ENCODE assay signal across 17 cellular contexts in the genomic region with DNA sequence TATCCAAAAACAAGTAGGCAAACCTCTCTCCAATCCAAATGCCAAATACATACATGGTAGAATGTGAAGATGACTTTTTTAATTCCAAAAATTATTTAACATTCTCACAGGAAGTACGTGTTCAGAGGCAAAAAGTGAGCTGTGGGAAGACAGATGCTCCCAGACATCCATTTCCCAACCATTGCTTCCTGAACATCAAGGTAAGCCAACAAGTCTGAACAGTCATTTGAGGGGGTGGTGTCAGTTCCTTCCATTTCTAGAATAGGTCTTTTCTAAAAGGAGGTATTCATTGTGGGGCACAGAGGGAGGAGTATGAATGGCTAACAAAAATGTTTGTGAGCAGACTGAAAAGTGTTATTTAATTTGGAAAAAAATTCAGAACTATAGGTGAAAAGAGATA. TPM values are rescaled to one million over a fixed set of nuclear protein-coding genes. Genes with fewer than 3 reads are reported as not detected.
A peak's percentile ranks its signal among the peaks of the same experiment; 100 is the strongest.
DNase-seq lines count a peak whose midpoint lies in the region; ATAC-seq, FAIRE-seq and TF ChIP-seq lines count a peak whose summit lies in the region.
"Had no signal": no experiment of that assay in that cellular context is flagged by ENCODE, and none has a peak within 500 bp of the region (broad histone marks: within the 10 kb centered on the region; RNA-seq: fewer than 3 reads in every experiment).

No MANE protein-coding gene starts in this region.

- H4K20me1 ChIP-seq in BLaER1: no peaks in the 10 kb centered on the region
- no peaks in the 10 kb centered on the region for H4K20me1 ChIP-seq in keratinocyte (ENCODE audit: control insufficient read depth, extremely low read depth, insufficient read depth, low read length)

- H3K4me1 Mint-ChIP-seq in activated T-helper 2 cell treated with anti-CD3 and anti-CD28 coated beads, Interferon-gamma antibody, Interleukin-2, Interleukin-4, amounts not matched to agents 10 μg/mL and 5 μg/mL and 100 μg/mL, durations not matched to agents 14 hours and 24 hours and 36 hours (ENCODE audit: low read depth): peaks cover 76% of the 10 kb centered on the region

- no peak for TF ChIP-seq CTCF in keratinocyte (optimal IDR thresholded peaks at IDR 0.05 in 1 of 3, IDR thresholded peaks at IDR 0.05 in 1 of 3, conservative IDR thresholded peaks at IDR 0.05 in 1 of 3; ENCODE audit: extremely low read depth in 1 of 3, insufficient read depth in 2 of 3, low read length in 3 of 3)

- dilution Hi-C loops in keratinocyte (cut with MboI; ENCODE audit: extremely low pct_ligation_motif_present, low sequenced_read_pairs): no loop called here

- H3K27ac Mint-ChIP-seq in activated T-helper 2 cell treated with anti-CD3 and anti-CD28 coated beads, Interferon-gamma antibody, Interleukin-2, Interleukin-4, amounts not matched to agents 10 μg/mL and 5 μg/mL and 100 μg/mL, durations not matched to agents 14 hours and 24 hours and 36 hours: peak overlapping the region; percentile 40
- H3K27ac Mint-ChIP-seq: CD8-positive, alpha-beta T cell; IgD-negative memory B cell had no signal

- H2AFZ ChIP-seq in keratinocyte (ENCODE audit: control insufficient read depth, low read length): no peak overlapping the region

- FAIRE-seq in GM18507 (lab: Jason Lieb, UNC) (peak; percentile 55), keratinocyte (lab: Jason Lieb, UNC) (peak; percentile 80)
- FAIRE-seq: A204.1 had no signal

- no peaks in the 10 kb centered on the region for H3K27me3 ChIP-seq in BLaER1
- no peaks in the 10 kb centered on the region for H3K27me3 ChIP-seq in keratinocyte (ENCODE audit: control insufficient read depth, extremely low read depth, insufficient read depth, low read length)

- H3K9ac ChIP-seq in BLaER1: no peak overlapping the region
- H3K9ac ChIP-seq in keratinocyte (ENCODE audit: control insufficient read depth, extremely low read depth, insufficient read depth, low read length): no peak overlapping the region

- no peaks in the 10 kb centered on the region for H3K9me3 ChIP-seq in BLaER1
- no peaks in the 10 kb centered on the region for H3K9me3 ChIP-seq in keratinocyte (ENCODE audit: control insufficient read depth, low read depth, low read length)

- H3K36me3 Mint-ChIP-seq in activated T-helper 2 cell treated with anti-CD3 and anti-CD28 coated beads, Interferon-gamma antibody, Interleukin-2, Interleukin-4, amounts not matched to agents 10 μg/mL and 5 μg/mL and 100 μg/mL, durations not matched to agents 14 hours and 24 hours and 36 hours (ENCODE audit: low read depth): peaks cover 64% of the 10 kb centered on the region
- H3K36me3 Mint-ChIP-seq: CD14-positive monocyte had no signal

- intact Hi-C loops in activated T-helper 2 cell treated with anti-CD3 and anti-CD28 coated beads, Interferon-gamma antibody, Interleukin-2, Interleukin-4, amounts not matched to agents 10 μg/mL and 5 μg/mL and 100 μg/mL, durations not matched to agents 14 hours and 24 hours and 36 hours (cut with micrococcal nuclease): no loop called here

- H3K4me2 ChIP-seq in BLaER1: peak overlapping the region; percentile 8; the same call in 1 of the 2 replicates
- H3K4me2 ChIP-seq in keratinocyte (ENCODE audit: control insufficient read depth, extremely low read depth, insufficient read depth, low read depth, low read length): no peak overlapping the region

- peaks cover 3% of the 10 kb centered on the region for H3K9me1 ChIP-seq in keratinocyte (ENCODE audit: control insufficient read depth, extremely low read depth, insufficient read depth, low read length)

- H3K4me3 Mint-ChIP-seq in activated T-helper 2 cell treated with anti-CD3 and anti-CD28 coated beads, Interferon-gamma antibody, Interleukin-2, Interleukin-4, amounts not matched to agents 10 μg/mL and 5 μg/mL and 100 μg/mL, durations not matched to agents 14 hours and 24 hours and 36 hours (ENCODE audit: low read depth): no peak overlapping the region
- H3K4me3 Mint-ChIP-seq: B cell; CD14-positive monocyte; CD8-positive, alpha-beta T cell; H9 had no signal

- H3K27ac ChIP-seq in BLaER1 (no peak overlapping the region), keratinocyte (ENCODE audit: control insufficient read depth, insufficient read depth, low read length) (no peak overlapping the region)

- H3K36me3 ChIP-seq in BLaER1 (no peaks in the 10 kb centered on the region), keratinocyte (ENCODE audit: control insufficient read depth in 2 of 2, extremely low read depth in 1 of 2, insufficient read depth in 2 of 2, low read length in 2 of 2) (no peaks in the 10 kb centered on the region)

- ATAC-seq in GM19452 (IDR thresholded peaks at IDR 0.05; ENCODE audit: unreplicated experiment): no peak
- no peak for ATAC-seq in GM21786 (IDR thresholded peaks at IDR 0.05; ENCODE audit: unreplicated experiment)
- ATAC-seq: CD8-positive, alpha-beta T cell had no signal

- DNase-seq in GM18507 (ENCODE audit: extremely low spot score, insufficient read length, low read depth) (no peak), keratinocyte (ENCODE audit: low read depth, low spot score) (no peak)
- no peak for DNase-seq in activated T-helper 2 cell treated with anti-CD3 and anti-CD28 coated beads, Interferon-gamma antibody, Interleukin-2, Interleukin-4, amounts not matched to agents 10 μg/mL and 5 μg/mL and 100 μg/mL, durations not matched to agents 14 hours and 24 hours and 36 hours (ENCODE audit: low spot score)
- no peak for DNase-seq in activated CD8-positive, alpha-beta memory T cell treated with anti-CD3 and anti-CD28 coated beads, Interleukin-2, amount 50 U/mL, for 48 hours
- DNase-seq: CD8-positive, alpha-beta T cell; COR-L47; DND-41; GF-D8; GOT3; H9 had no signal

- H3K4me1 ChIP-seq in BLaER1 (peaks cover 48% of the 10 kb centered on the region), keratinocyte (ENCODE audit: control insufficient read depth, extremely low read depth, insufficient read depth, low read length) (peaks cover 30% of the 10 kb centered on the region)

- no peaks in the 10 kb centered on the region for H3K9me3 Mint-ChIP-seq in activated T-helper 2 cell treated with anti-CD3 and anti-CD28 coated beads, Interferon-gamma antibody, Interleukin-2, Interleukin-4, amounts not matched to agents 10 μg/mL and 5 μg/mL and 100 μg/mL, durations not matched to agents 14 hours and 24 hours and 36 hours
- H3K9me3 Mint-ChIP-seq: CD14-positive monocyte; CD8-positive, alpha-beta T cell; IgD-negative memory B cell had no signal

- H3K27me3 Mint-ChIP-seq in activated T-helper 2 cell treated with anti-CD3 and anti-CD28 coated beads, Interferon-gamma antibody, Interleukin-2, Interleukin-4, amounts not matched to agents 10 μg/mL and 5 μg/mL and 100 μg/mL, durations not matched to agents 14 hours and 24 hours and 36 hours (ENCODE audit: low read depth): no peaks in the 10 kb centered on the region
- H3K27me3 Mint-ChIP-seq: B cell, IgD-negative memory B cell had no signal

- H3K4me3 ChIP-seq in BLaER1 (no peak overlapping the region), keratinocyte (ENCODE audit: control insufficient read depth in 2 of 3, extremely low read depth in 1 of 3, insufficient read depth in 2 of 3, low read depth in 1 of 3, low read length in 3 of 3) (no peak overlapping the region)

- H3K79me2 ChIP-seq in keratinocyte (ENCODE audit: control insufficient read depth, insufficient read depth, low read length): peaks cover 87% of the 10 kb centered on the region

RNA-seq across cellular contexts. Expression of gene OSBPL3, which starts 49.1 kb away (rescaled TPM):
- 74.2 and 76.2 TPM in 2 replicates for total RNA-seq in activated T-helper 2 cell treated with anti-CD3 and anti-CD28 coated beads, Interferon-gamma antibody, Interleukin-2, Interleukin-4, amounts not matched to agents 10 μg/mL and 5 μg/mL and 100 μg/mL, durations not matched to agents 14 hours and 24 hours and 36 hours
- 18.3 to 36.3 TPM (median 34.0 TPM) in 3 replicates for polyA plus RNA-seq in keratinocyte
- polyA plus RNA-seq in keratinocyte (2011; ENCODE audit: low read depth): 57.0 TPM
- polyA plus RNA-seq in keratinocyte (2011; cell fraction: cytosol; rRNA removed): 14.4 and 26.5 TPM in 2 replicates
- polyA plus RNA-seq in keratinocyte (2011; cell fraction: nucleus; rRNA removed): 66.2 and 74.1 TPM in 2 replicates
- polyA plus RNA-seq in keratinocyte (2012; ENCODE audit: low replicate concordance): 17.2 and 26.3 TPM in 2 replicates
- 18.6 to 45.3 TPM (median 25.7 TPM) in 3 replicates for polyA minus RNA-seq in keratinocyte
- 23.8 TPM for polyA minus RNA-seq in keratinocyte (2011; cell fraction: cytosol; rRNA and poly(A)+ RNA removed)
- polyA minus RNA-seq in keratinocyte (2011; cell fraction: nucleus; rRNA and poly(A)+ RNA removed): 42.8 and 66.2 TPM in 2 replicates
